Comparison of ENCODE assay signal across 14 cellular contexts in the genomic region with DNA sequence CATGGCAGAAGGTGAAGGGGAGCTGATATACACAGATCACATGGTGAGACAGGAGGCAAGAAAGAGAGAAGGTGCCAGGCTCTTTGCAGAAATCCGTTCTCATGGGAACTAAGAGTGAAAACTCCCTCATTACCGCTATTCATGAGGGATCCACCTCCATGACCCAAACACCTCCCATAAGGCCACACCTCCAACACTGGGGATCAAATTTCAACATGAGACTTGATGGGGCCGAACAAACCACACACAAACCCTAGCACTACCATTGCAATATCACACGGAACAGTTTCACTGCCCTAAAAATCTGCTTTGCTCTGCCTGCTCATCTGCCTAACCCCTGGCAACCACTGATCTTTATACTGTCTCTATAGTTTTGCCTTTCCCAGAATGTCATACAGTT. TPM values are rescaled to one million over a fixed set of nuclear protein-coding genes. Genes with fewer than 3 reads are reported as not detected.
DNase-seq lines count a peak whose midpoint lies in the region; ATAC-seq and TF ChIP-seq lines count a peak whose summit lies in the region.
"Had no signal": no experiment of that assay in that cellular context is flagged by ENCODE, and none has a peak within 500 bp of the region (broad histone marks: within the 10 kb centered on the region; RNA-seq: fewer than 3 reads in every experiment).

No MANE protein-coding gene starts in this region.

- peak overlapping the region; percentile 51 for H3K4me2 ChIP-seq in KMS-11

- no peaks in the 10 kb centered on the region for H3K36me3 ChIP-seq in KMS-11 (ENCODE audit: insufficient read depth)

- no peaks in the 10 kb centered on the region for H3K36me3 Mint-ChIP-seq in activated T-helper 1 cell treated with anti-CD3 and anti-CD28 coated beads, Interleukin-12 subunit alpha, Interleukin-12 subunit beta, Interleukin-2, Interleukin-4 antibody, amounts not matched to agents 30 ng/mL and 10 ng/mL and 1 ng/mL, durations not matched to agents 14 hours and 24 hours and 36 hours (ENCODE audit: low read depth)

- H4K20me1 ChIP-seq in KMS-11 (ENCODE audit: insufficient read depth): no peaks in the 10 kb centered on the region

- TF ChIP-seq CTCF in AG10803 (conservative IDR thresholded peaks at IDR 0.05; ENCODE audit: low read length): no peak
- TF ChIP-seq CTCF in KMS-11 (conservative IDR thresholded peaks at IDR 0.05; ENCODE audit: low read depth, low read length): no peak

- H3K27me3 ChIP-seq in KMS-11 (ENCODE audit: insufficient read depth, low read depth): no peaks in the 10 kb centered on the region

- no peak overlapping the region for H3K9ac ChIP-seq in KMS-11

- peak overlapping the region; percentile 10; the same call in 1 of the 2 replicates for H3K27ac ChIP-seq in KMS-11

- H3K9me3 Mint-ChIP-seq in activated T-helper 1 cell treated with anti-CD3 and anti-CD28 coated beads, Interleukin-12 subunit alpha, Interleukin-12 subunit beta, Interleukin-2, Interleukin-4 antibody, amounts not matched to agents 30 ng/mL and 10 ng/mL and 1 ng/mL, durations not matched to agents 14 hours and 24 hours and 36 hours: no peaks in the 10 kb centered on the region
- H3K9me3 Mint-ChIP-seq: IgD-negative memory B cell; stimulated activated naive CD8-positive, alpha-beta T cell treated with anti-CD3 and anti-CD28 coated beads, Interleukin-15, Interleukin-2, amounts not matched to agents 100 ng/mL and 50 ng/mL, for 24 hours had no signal

- H3K79me2 ChIP-seq in KMS-11 (ENCODE audit: insufficient read depth, low read depth): no peaks in the 10 kb centered on the region

- peaks cover 17% of the 10 kb centered on the region for H3K4me1 ChIP-seq in KMS-11 (ENCODE audit: low read depth, poor library complexity, severe bottlenecking)

- H3K4me3 Mint-ChIP-seq in activated T-helper 1 cell treated with anti-CD3 and anti-CD28 coated beads, Interleukin-12 subunit alpha, Interleukin-12 subunit beta, Interleukin-2, Interleukin-4 antibody, amounts not matched to agents 30 ng/mL and 10 ng/mL and 1 ng/mL, durations not matched to agents 14 hours and 24 hours and 36 hours: no peak overlapping the region
- H3K4me3 Mint-ChIP-seq: IgD-negative memory B cell; stimulated activated naive CD8-positive, alpha-beta T cell treated with anti-CD3 and anti-CD28 coated beads, Interleukin-15, Interleukin-2, amounts not matched to agents 100 ng/mL and 50 ng/mL, for 24 hours had no signal

- H3K4me3 ChIP-seq in AG10803 (ENCODE audit: low read length) (no peak overlapping the region), KMS-11 (IDR thresholded peaks at IDR 0.05; ENCODE audit: insufficient read depth, low read depth, low read length) (no peak overlapping the region)

- no peak for ATAC-seq in HG03097 (IDR thresholded peaks at IDR 0.05; ENCODE audit: low FRiP score, unreplicated experiment)

- DNase-seq in AG10803 (ENCODE audit: low read depth) (peak; percentile 25), OCI-M1 (lab: John Stamatoyannopoulos, UW) (peak; percentile 82), iPS DF 19.7 (ENCODE audit: low read depth, low spot score) (peak; percentile 56), NCI-H2196 (lab: John Stamatoyannopoulos, UW; ENCODE audit: unreplicated experiment) (no peak)
- no peak for DNase-seq in activated T-helper 1 cell treated with anti-CD3 and anti-CD28 coated beads, Interleukin-12 subunit alpha, Interleukin-12 subunit beta, Interleukin-2, Interleukin-4 antibody, amounts not matched to agents 30 ng/mL and 10 ng/mL and 1 ng/mL, durations not matched to agents 14 hours and 24 hours and 36 hours (ENCODE audit: low spot score)
- no peak for DNase-seq in NK-92 treated with Interleukin-12 subunit alpha and Interleukin-12 subunit beta, amount 100 ng/mL, for 24 hours (lab: John Stamatoyannopoulos, UW)
- DNase-seq: activated CD8-positive, alpha-beta memory T cell treated with anti-CD3 and anti-CD28 coated beads, Interleukin-2, amount 50 U/mL, for 48 hours; EL; NCI-H2227 treated with DMSO at 0.1 percent for 48 hours; stimulated activated CD4-positive, alpha-beta T cell treated with anti-CD3 and anti-CD28 coated beads, Interleukin-4, amount 100 ng/mL, for 4 hours had no signal

- no peak overlapping the region for H2AFZ ChIP-seq in KMS-11 (ENCODE audit: low read depth)

- no peaks in the 10 kb centered on the region for H3K4me1 Mint-ChIP-seq in activated T-helper 1 cell treated with anti-CD3 and anti-CD28 coated beads, Interleukin-12 subunit alpha, Interleukin-12 subunit beta, Interleukin-2, Interleukin-4 antibody, amounts not matched to agents 30 ng/mL and 10 ng/mL and 1 ng/mL, durations not matched to agents 14 hours and 24 hours and 36 hours (ENCODE audit: low read depth)
- H3K4me1 Mint-ChIP-seq: IgD-negative memory B cell had no signal

- intact Hi-C loops in activated T-helper 1 cell treated with anti-CD3 and anti-CD28 coated beads, Interleukin-12 subunit alpha, Interleukin-12 subunit beta, Interleukin-2, Interleukin-4 antibody, amounts not matched to agents 30 ng/mL and 10 ng/mL and 1 ng/mL, durations not matched to agents 14 hours and 24 hours and 36 hours (cut with micrococcal nuclease): no loop called here

- H3K27ac Mint-ChIP-seq in activated T-helper 1 cell treated with anti-CD3 and anti-CD28 coated beads, Interleukin-12 subunit alpha, Interleukin-12 subunit beta, Interleukin-2, Interleukin-4 antibody, amounts not matched to agents 30 ng/mL and 10 ng/mL and 1 ng/mL, durations not matched to agents 14 hours and 24 hours and 36 hours: no peak overlapping the region
- H3K27ac Mint-ChIP-seq: IgD-negative memory B cell; stimulated activated naive CD8-positive, alpha-beta T cell treated with anti-CD3 and anti-CD28 coated beads, Interleukin-15, Interleukin-2, amounts not matched to agents 100 ng/mL and 50 ng/mL, for 24 hours had no signal

- H3K27me3 Mint-ChIP-seq in activated T-helper 1 cell treated with anti-CD3 and anti-CD28 coated beads, Interleukin-12 subunit alpha, Interleukin-12 subunit beta, Interleukin-2, Interleukin-4 antibody, amounts not matched to agents 30 ng/mL and 10 ng/mL and 1 ng/mL, durations not matched to agents 14 hours and 24 hours and 36 hours (ENCODE audit: insufficient read depth): no peaks in the 10 kb centered on the region
- H3K27me3 Mint-ChIP-seq: IgD-negative memory B cell; stimulated activated naive CD8-positive, alpha-beta T cell treated with anti-CD3 and anti-CD28 coated beads, Interleukin-15, Interleukin-2, amounts not matched to agents 100 ng/mL and 50 ng/mL, for 24 hours had no signal

RNA-seq across cellular contexts. Expression of a gene that starts 34.8 kb away (rescaled TPM):
- 3.1 TPM in 2 replicates for total RNA-seq in activated T-helper 1 cell treated with anti-CD3 and anti-CD28 coated beads, Interleukin-12 subunit alpha, Interleukin-12 subunit beta, Interleukin-2, Interleukin-4 antibody, amounts not matched to agents 30 ng/mL and 10 ng/mL and 1 ng/mL, durations not matched to agents 14 hours and 24 hours and 36 hours

RNA-seq across cellular contexts. Expression of a gene that starts 35.0 kb away (rescaled TPM):
- 31.8 and 34.3 TPM in 2 replicates for total RNA-seq in activated T-helper 1 cell treated with anti-CD3 and anti-CD28 coated beads, Interleukin-12 subunit alpha, Interleukin-12 subunit beta, Interleukin-2, Interleukin-4 antibody, amounts not matched to agents 30 ng/mL and 10 ng/mL and 1 ng/mL, durations not matched to agents 14 hours and 24 hours and 36 hours

Comparison
In these comparisons a context has a peak if more than half of its experiments do, and no peak if none do; other contexts are left out.
1. DNase-seq: peak in AG10803 (single experiment), OCI-M1 (single experiment) and iPS DF 19.7 (single experiment); none in activated T-helper 1 cell treated with anti-CD3 and anti-CD28 coated beads, Interleukin-12 subunit alpha, Interleukin-12 subunit beta, Interleukin-2, Interleukin-4 antibody, amounts not matched to agents 30 ng/mL and 10 ng/mL and 1 ng/mL, durations not matched to agents 14 hours and 24 hours and 36 hours (single experiment), NK-92 treated with Interleukin-12 subunit alpha and Interleukin-12 subunit beta, amount 100 ng/mL, for 24 hours (single experiment) and NCI-H2196 (single experiment).